ENCODE assay signal across 18 cellular contexts in genomic region chr6:2918936-2919335, GRCh38. TPM values are rescaled to one million over a fixed set of nuclear protein-coding genes. Genes with fewer than 3 reads are reported as not detected.
DNase-seq lines count a peak whose midpoint lies in the region; ATAC-seq, FAIRE-seq and TF ChIP-seq lines count a peak whose summit lies in the region.
"Had no signal": no experiment of that assay in that cellular context is flagged by ENCODE, and none has a peak within 500 bp of the region (broad histone marks: within the 10 kb centered on the region; RNA-seq: fewer than 3 reads in every experiment).

No MANE protein-coding gene starts in this region.

- no peaks in the 10 kb centered on the region for H3K4me1 ChIP-seq in right atrium auricular region
- peaks cover 2% of the 10 kb centered on the region for H3K4me1 ChIP-seq in right cardiac atrium (ENCODE audit: control insufficient read depth, insufficient read depth, low read length)
- peaks cover 9 to 34% (median 23%) of the 10 kb centered on the region in 4 experiments for H3K4me1 ChIP-seq in H1 (replicated peaks in 1 of 4; ENCODE audit: control insufficient read depth in 3 of 4, insufficient read depth in 4 of 4, low read length in 3 of 4)
- peaks cover 3% of the 10 kb centered on the region for H3K4me1 ChIP-seq in testis
- H3K4me1 ChIP-seq: foreskin keratinocyte had no signal

- H2BK12ac ChIP-seq in H1 (ENCODE audit: low read depth, low read length): peak overlapping the region; percentile 39

- H3K4me3 ChIP-seq in right atrium auricular region: no peak overlapping the region
- H3K4me3 ChIP-seq in right cardiac atrium (ENCODE audit: low read length): no peak overlapping the region
- no peak overlapping the region for H3K4me3 ChIP-seq in WERI-Rb-1 (ENCODE audit: low read depth, low read length)
- H3K4me3 ChIP-seq in H1 (ENCODE audit: extremely low read depth in 1 of 4, insufficient read depth in 2 of 4, low read depth in 3 of 4, low read length in 4 of 4): no peak overlapping the region
- H3K4me3 ChIP-seq in testis: no peak overlapping the region
- H3K4me3 ChIP-seq: neural progenitor cell had no signal

- H3K56ac ChIP-seq in H1 (replicated peaks; ENCODE audit: insufficient read length, low read depth, low read length): no peak overlapping the region

- H3K79me2 ChIP-seq in H1 (ENCODE audit: control insufficient read depth in 1 of 2, insufficient read depth in 2 of 2, low read length in 2 of 2): no peaks in the 10 kb centered on the region

- peak overlapping the region; percentile 51 to 65 for H3K4me3 Mint-ChIP-seq in stimulated activated naive CD8-positive, alpha-beta T cell treated with anti-CD3 and anti-CD28 coated beads, Interleukin-15, amount 100 ng/mL, for 72 hours
- no peak overlapping the region for H3K4me3 Mint-ChIP-seq in nephron progenitor cell
- H3K4me3 Mint-ChIP-seq: memory B cell had no signal

- H3K27me3 Mint-ChIP-seq in stimulated activated naive CD8-positive, alpha-beta T cell treated with anti-CD3 and anti-CD28 coated beads, Interleukin-15, amount 100 ng/mL, for 72 hours: no peaks in the 10 kb centered on the region
- peaks cover 5% of the 10 kb centered on the region for H3K27me3 Mint-ChIP-seq in nephron progenitor cell (ENCODE audit: low read depth, poor library complexity)

- no peak overlapping the region for H3K4me2 ChIP-seq in H1 (ENCODE audit: insufficient read depth in 1 of 2, low read depth in 2 of 2, low read length in 2 of 2)
- H3K4me2 ChIP-seq: neural progenitor cell had no signal

- H2BK120ac ChIP-seq in H1 (replicated peaks; ENCODE audit: low read depth, low read length): peak overlapping the region; percentile 24

- H4K91ac ChIP-seq in H1 (replicated peaks; ENCODE audit: insufficient read length, low read length): no peak overlapping the region

- H3K4me1 Mint-ChIP-seq in stimulated activated naive CD8-positive, alpha-beta T cell treated with anti-CD3 and anti-CD28 coated beads, Interleukin-15, amount 100 ng/mL, for 72 hours: peaks cover 28% of the 10 kb centered on the region
- H3K4me1 Mint-ChIP-seq in nephron progenitor cell: no peaks in the 10 kb centered on the region

- TF ChIP-seq EP300 in H1 (IDR thresholded peaks at IDR 0.05; ENCODE audit: borderline replicate concordance in 1 of 2, low read depth in 2 of 2, low read length in 2 of 2): no peak

- H3K23me2 ChIP-seq in H1 (ENCODE audit: low read depth, low read length): no peaks in the 10 kb centered on the region

- no peak for FAIRE-seq in H1 (lab: Jason Lieb, UNC)
- FAIRE-seq: D721Med, endometrium had no signal

- H3K23ac ChIP-seq in H1 (ENCODE audit: insufficient read length): no peak overlapping the region

- CTCF ChIA-PET in H1 (lab: Charles Lee; ENCODE audit: partially characterized antibody): interaction anchor here (5.9 to 6.3 kb wide), 2 partner anchors 12 to 51 kb away, joined by 29 to 64 read pairs; no protein-coding TSS in a partner anchor

- TF ChIP-seq POLR2A in H1 (IDR thresholded peaks at IDR 0.05; ENCODE audit: control extremely low read depth in 1 of 2, low read depth in 2 of 2, low read length in 2 of 2) (no peak), testis (IDR thresholded peaks at IDR 0.05) (no peak)

- H3K4ac ChIP-seq in H1 (replicated peaks; ENCODE audit: insufficient read length, low read depth, low read length): no peak overlapping the region

- DNase-seq in right atrium auricular region (ENCODE audit: low spot score) (peak; percentile 56), right cardiac atrium (no peak), WERI-Rb-1 (peak; percentile 3), H1 (ENCODE audit: low read depth in 1 of 2, low spot score in 2 of 2) (peak in 1 of 2 experiments; percentile 20), testis (no peak), nephron progenitor cell (no peak)
- DNase-seq in stimulated activated naive CD8-positive, alpha-beta T cell treated with anti-CD3 and anti-CD28 coated beads, Interleukin-15, amount 100 ng/mL, for 72 hours: no peak
- DNase-seq: foreskin keratinocyte; NCI-H2029 treated with DMSO at 0.1 percent for 48 hours; NCI-H526 treated with DMSO at 0.1 percent for 48 hours; stimulated activated CD4-positive, alpha-beta T cell treated with anti-CD3 and anti-CD28 coated beads, Interleukin-4, amount 100 ng/mL, for 1 hour had no signal

- ATAC-seq in right cardiac atrium: no peak
- peak; percentile 83 for ATAC-seq in stimulated activated naive CD8-positive, alpha-beta T cell treated with anti-CD3 and anti-CD28 coated beads, Interleukin-15, amount 100 ng/mL, for 72 hours
- no peak for ATAC-seq in GM19035 (IDR thresholded peaks at IDR 0.05; ENCODE audit: unreplicated experiment)
- ATAC-seq: foreskin keratinocyte, Panc1, sciatic nerve had no signal

- no peak overlapping the region; the same call in 1 of the 2 replicates for H2AK5ac ChIP-seq in H1 (ENCODE audit: low read depth, low read length)

- 86% methylated on average over 4 of the region's 4 CpGs for WGBS in right cardiac atrium
- WGBS in H1 (ENCODE audit: extremely low coverage in 1 of 2, insufficient coverage in 1 of 2, insufficient read length in 1 of 2, insufficient replicate concordance in 2 of 2, low coverage in 1 of 2, low lambda C conversion rate in 2 of 2, missing lambda C conversion rate in 1 of 2), 2 experiments: 86% methylated on average over 4 of the region's 4 CpGs; no CpG with 5 or more reads in 1 of the 2 experiments
- 83 to 84% methylated on average over 4 of the region's 4 CpGs for WGBS in testis, 2 donors

- H2AFZ ChIP-seq in H1 (ENCODE audit: low read length): no peak overlapping the region
- H2AFZ ChIP-seq: neural progenitor cell had no signal

- H3K36me3 ChIP-seq in right atrium auricular region (no peaks in the 10 kb centered on the region), WERI-Rb-1 (no peaks in the 10 kb centered on the region), H1 (ENCODE audit: control insufficient read depth in 2 of 4, insufficient read depth in 4 of 4, low read length in 3 of 4) (no peaks in the 10 kb centered on the region), testis (ENCODE audit: low read depth, missing control alignments) (no peaks in the 10 kb centered on the region)
- H3K36me3 ChIP-seq: neural progenitor cell had no signal

- H3K9ac ChIP-seq in H1 (replicated peaks in 1 of 4; ENCODE audit: extremely low read depth in 1 of 4, low read depth in 3 of 4, low read length in 3 of 4): no peak overlapping the region
- H3K9ac ChIP-seq: neural progenitor cell had no signal

- H4K8ac ChIP-seq in H1 (ENCODE audit: extremely low read depth, insufficient read depth, low read length): no peak overlapping the region

- H2BK20ac ChIP-seq in H1 (ENCODE audit: low read length): no peak overlapping the region; the same call in 1 of the 2 replicates

- TF ChIP-seq CTCF in right atrium auricular region (IDR thresholded peaks at IDR 0.05) (no peak), WERI-Rb-1 (IDR thresholded peaks at IDR 0.05; ENCODE audit: low read depth, low read length) (no peak), H1 (IDR thresholded peaks at IDR 0.05; ENCODE audit: control extremely low read depth in 1 of 3, insufficient read depth in 1 of 3, low read depth in 1 of 3, low read length in 3 of 3) (no peak), testis (IDR thresholded peaks at IDR 0.05) (no peak), nephron progenitor cell (IDR thresholded peaks at IDR 0.05) (no peak)

- peak overlapping the region; percentile 47; the same call in 1 of the 2 replicates for H2BK5ac ChIP-seq in H1 (ENCODE audit: low read depth, low read length)

- H2BK15ac ChIP-seq in H1 (ENCODE audit: low read length): no peak overlapping the region

- no peak overlapping the region for H3K14ac ChIP-seq in H1 (ENCODE audit: insufficient read length)

- no peaks in the 10 kb centered on the region for H4K20me1 ChIP-seq in H1 (replicated peaks in 1 of 2; ENCODE audit: control insufficient read depth in 1 of 2, insufficient read depth in 2 of 2, low read length in 2 of 2)

- H3K27me3 ChIP-seq in right atrium auricular region (no peaks in the 10 kb centered on the region), right cardiac atrium (ENCODE audit: control insufficient read depth, insufficient read depth) (no peaks in the 10 kb centered on the region), WERI-Rb-1 (ENCODE audit: insufficient read depth, low read depth, severe bottlenecking) (no peaks in the 10 kb centered on the region), H1 (replicated peaks in 1 of 4; ENCODE audit: control insufficient read depth in 3 of 4, extremely low read depth in 1 of 4, insufficient read depth in 3 of 4, low read length in 3 of 4) (no peaks in the 10 kb centered on the region), testis (no peaks in the 10 kb centered on the region)
- H3K27me3 ChIP-seq: neural progenitor cell had no signal

- H3K79me1 ChIP-seq in H1 (ENCODE audit: low read depth, low read length): no peaks in the 10 kb centered on the region

- no peak overlapping the region; the same call in 1 of the 2 replicates for H3K18ac ChIP-seq in H1 (ENCODE audit: extremely low read depth, low read length)

- peaks cover 0 to 9% of the 10 kb centered on the region in 2 donors for H3K9me3 Mint-ChIP-seq in stimulated activated naive CD8-positive, alpha-beta T cell treated with anti-CD3 and anti-CD28 coated beads, Interleukin-15, amount 100 ng/mL, for 72 hours
- peaks cover 25% of the 10 kb centered on the region for H3K9me3 Mint-ChIP-seq in nephron progenitor cell
- H3K9me3 Mint-ChIP-seq: memory B cell had no signal

- POLR2A ChIA-PET in H1 (lab: Charles Lee; ENCODE audit: partially characterized antibody): no interaction called here

- no peak for TF ChIP-seq RAD21 in H1 (IDR thresholded peaks at IDR 0.05 in 1 of 2, conservative IDR thresholded peaks at IDR 0.05 in 1 of 2; ENCODE audit: low read depth in 2 of 2, low read length in 2 of 2)

- H3K36me3 Mint-ChIP-seq in nephron progenitor cell (ENCODE audit: low read depth): peaks cover 7% of the 10 kb centered on the region

- H3K27ac ChIP-seq in right atrium auricular region: no peak overlapping the region
- H3K27ac ChIP-seq in right cardiac atrium (ENCODE audit: low read length): no peak overlapping the region
- H3K27ac ChIP-seq in WERI-Rb-1: no peak overlapping the region
- H3K27ac ChIP-seq in H1 (ENCODE audit: low read depth, low read length): no peak overlapping the region
- H3K27ac ChIP-seq in testis: no peak overlapping the region
- H3K27ac ChIP-seq: foreskin keratinocyte, neural progenitor cell had no signal

- H3K9me3 ChIP-seq in right atrium auricular region: no peaks in the 10 kb centered on the region
- no peaks in the 10 kb centered on the region for H3K9me3 ChIP-seq in right cardiac atrium (ENCODE audit: control insufficient read depth, low read length)
- no peaks in the 10 kb centered on the region for H3K9me3 ChIP-seq in WERI-Rb-1 (ENCODE audit: severe bottlenecking)
- H3K9me3 ChIP-seq in H1 (ENCODE audit: insufficient read depth in 2 of 2, low read depth in 1 of 2, low read length in 1 of 2): no peaks in the 10 kb centered on the region
- no peaks in the 10 kb centered on the region for H3K9me3 ChIP-seq in testis

- intact Hi-C loops in right cardiac atrium (cut with DNase I): loop anchor here in 1 of 4 donors (10.0 kb wide), 1 partner anchor 64 kb away; no protein-coding TSS in a partner anchor
- intact Hi-C loops in testis (cut with DNase I; ENCODE audit: low total_unique reads): no loop called here

- H3K27ac Mint-ChIP-seq in stimulated activated naive CD8-positive, alpha-beta T cell treated with anti-CD3 and anti-CD28 coated beads, Interleukin-15, amount 100 ng/mL, for 72 hours: peak overlapping the region in 1 of 2 donors; percentile 86
- no peak overlapping the region for H3K27ac Mint-ChIP-seq in nephron progenitor cell
- H3K27ac Mint-ChIP-seq: memory B cell had no signal

- H4K5ac ChIP-seq in H1 (ENCODE audit: insufficient read length, low read depth, low read length): no peak overlapping the region

RNA-seq across cellular contexts. Expression of gene SERPINB9, which starts 15.8 kb away (rescaled TPM):
- 10 to 100 TPM; 11.2 to 17.5 TPM for total RNA-seq in right atrium auricular region
- total RNA-seq in right cardiac atrium: 10 to 100 TPM in 1 of 4 donors, 1 to 10 TPM in 3; 6.8 to 15.8 (median 8.6) TPM
- 3.5 TPM for polyA plus RNA-seq in right cardiac atrium
- total RNA-seq in H1 (2021; fragmentation: NEBNext Ultra II Directional; extraction: Animal tissue kit (Norgen Biotek cat#: 25700)): 63.5 and 66.8 TPM in 2 replicates
- 53.5 and 93.8 TPM in 2 replicates for polyA plus RNA-seq in H1 (2011; rRNA removed)
- 58.9 TPM for polyA plus RNA-seq in H1 (2011; cell fraction: cytosol; rRNA removed)
- polyA plus RNA-seq in H1 (2011; cell fraction: nucleus; rRNA removed): 23.5 TPM
- polyA plus RNA-seq in H1 (2012, experiment 1 of 2): 56.9 to 68.1 TPM (median 58.4 TPM) in 4 replicates
- 26.8 TPM for polyA plus RNA-seq in H1 (2012, experiment 2 of 2)
- 31.2 TPM for polyA plus RNA-seq in H1 (2013, experiment 1 of 2)
- 29.8 TPM for polyA plus RNA-seq in H1 (2013, experiment 2 of 2)
- polyA minus RNA-seq in H1 (2011; rRNA and poly(A)+ RNA removed): 100 and 149 TPM in 2 replicates
- polyA minus RNA-seq in H1 (2011; cell fraction: cytosol; rRNA and poly(A)+ RNA removed): 53.1 TPM
- polyA minus RNA-seq in H1 (2011; cell fraction: nucleus; rRNA and poly(A)+ RNA removed): 25.0 TPM
- total RNA-seq in testis: 10 to 100 TPM; 33.9 to 60.0 TPM
- polyA plus RNA-seq in testis (ENCODE audit: insufficient read depth, low read depth, low replicate concordance): 19.1 TPM

RNA-seq across cellular contexts. Expression of gene SERPINB6, which starts 52.4 kb away (rescaled TPM):
- total RNA-seq in right atrium auricular region (100 to 1,000 TPM; 181 to 184 TPM), right cardiac atrium (100 to 1,000 TPM; 181 to 265 (median 207) TPM), testis (100 to 1,000 TPM; 203 to 281 TPM)
- polyA plus RNA-seq in right cardiac atrium (172 TPM), H1 (2011; rRNA removed) (27.2 and 29.5 TPM in 2 replicates), testis (ENCODE audit: insufficient read depth, low read depth, low replicate concordance) (348 TPM)
- total RNA-seq in H1 (2021; fragmentation: NEBNext Ultra II Directional; extraction: Animal tissue kit (Norgen Biotek cat#: 25700)): 29.4 and 31.2 TPM in 2 replicates
- polyA plus RNA-seq in H1 (2011; cell fraction: cytosol; rRNA removed): 32.8 TPM
- 24.9 TPM for polyA plus RNA-seq in H1 (2011; cell fraction: nucleus; rRNA removed)
- polyA plus RNA-seq in H1 (2012, experiment 1 of 2): 27.7 to 33.6 TPM (median 29.1 TPM) in 4 replicates
- polyA plus RNA-seq in H1 (2012, experiment 2 of 2): 22.1 TPM
- polyA plus RNA-seq in H1 (2013, experiment 1 of 2): 31.5 TPM
- polyA plus RNA-seq in H1 (2013, experiment 2 of 2): 31.6 TPM
- polyA minus RNA-seq in H1 (2011; rRNA and poly(A)+ RNA removed): 13.3 and 15.1 TPM in 2 replicates
- 12.4 TPM for polyA minus RNA-seq in H1 (2011; cell fraction: cytosol; rRNA and poly(A)+ RNA removed)
- 9.6 TPM for polyA minus RNA-seq in H1 (2011; cell fraction: nucleus; rRNA and poly(A)+ RNA removed)

Comparison
In these comparisons a context has a peak if more than half of its experiments do, and no peak if none do; other contexts are left out.
1. DNase-seq: peak in right atrium auricular region (single experiment) and WERI-Rb-1 (single experiment); none in right cardiac atrium (0 of 3), stimulated activated naive CD8-positive, alpha-beta T cell treated with anti-CD3 and anti-CD28 coated beads, Interleukin-15, amount 100 ng/mL, for 72 hours (0 of 2), testis (single experiment) and nephron progenitor cell (single experiment).